Comparison of ENCODE assay signal across 3 cellular contexts in genomic region chr3:53054233-53054632, GRCh38.
TF ChIP-seq lines count a peak whose summit lies in the region.

No MANE protein-coding gene starts in this region.

TF ChIP-seq in WTC11, 78 proteins besides CTCF, POLR2A, EP300 and RAD21:
- TF ChIP-seq ZNF121 (CRISPR knock-in tag; IDR thresholded peaks at IDR 0.05): peak; percentile 72; the same call in 1 of the 2 replicates

TF ChIP-seq in K562, 482 proteins besides CTCF, POLR2A, EP300 and RAD21:
- TF ChIP-seq ZNF121 (CRISPR knock-in tag; conservative IDR thresholded peaks at IDR 0.05): peak; percentile 84
TF ChIP-seq in K562: peak in this region for 1; not testable (repeated sequence) for 481.

TF ChIP-seq in HepG2, 621 proteins besides CTCF, POLR2A, EP300 and RAD21:
- TF ChIP-seq ZNF121 (CRISPR knock-in tag; IDR thresholded peaks at IDR 0.05): peak; percentile 45; the same call in 1 of the 2 replicates
